Comparison of ENCODE assay signal across 8 cellular contexts in the genomic region with DNA sequence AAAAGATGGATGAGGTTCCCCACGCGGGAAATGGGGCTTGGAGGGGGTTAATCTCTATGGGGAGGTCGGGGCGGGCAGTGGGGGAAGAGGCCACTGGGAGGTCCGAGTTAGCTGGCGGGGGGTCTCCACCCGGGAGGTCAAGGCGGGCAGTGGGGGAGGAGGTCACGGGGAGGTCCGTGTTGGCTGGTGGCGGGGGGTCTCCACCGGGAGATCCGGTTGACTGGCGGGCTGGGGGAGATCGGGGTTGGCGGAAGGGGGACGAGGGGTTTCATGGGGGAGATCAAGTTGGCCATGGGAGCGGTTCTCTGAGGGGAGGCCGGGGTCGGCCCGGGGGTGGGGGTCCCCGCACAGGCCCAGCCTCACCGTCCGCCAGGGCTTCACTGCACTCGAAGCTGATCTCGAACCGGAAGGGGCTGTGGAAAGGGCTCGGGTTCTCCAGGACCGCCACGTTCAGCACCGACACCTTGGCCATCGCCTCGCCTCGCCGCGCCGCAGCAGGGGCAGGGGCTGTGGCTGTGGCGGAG.
DNase-seq lines count a peak whose midpoint lies in the region; TF ChIP-seq lines count a peak whose summit lies in the region.

No MANE protein-coding gene starts in this region.

- no peak for TF ChIP-seq CTCF in WI38 (IDR thresholded peaks at IDR 0.05; ENCODE audit: low read depth, low read length)

- no peaks in the 10 kb centered on the region for H3K9me3 Mint-ChIP-seq in stimulated activated naive CD8-positive, alpha-beta T cell treated with anti-CD3 and anti-CD28 coated beads, Interleukin-15, Interleukin-2, amounts not matched to agents 100 ng/mL and 50 ng/mL, for 24 hours

- H3K4me3 ChIP-seq in WI38 (ENCODE audit: low read depth, low read length) (peak overlapping the region; percentile 77), iPS-18a (ENCODE audit: low read length) (peak overlapping the region; percentile 78)

- peak overlapping the region; percentile 58 for H3K9ac ChIP-seq in iPS-18a (ENCODE audit: low read length)

- no peaks in the 10 kb centered on the region for H3K9me3 ChIP-seq in iPS-18a (ENCODE audit: control insufficient read depth, low read depth, low read length)

- peak overlapping the region; percentile 97 for H3K4me3 Mint-ChIP-seq in stimulated activated naive CD8-positive, alpha-beta T cell treated with anti-CD3 and anti-CD28 coated beads, Interleukin-15, Interleukin-2, amounts not matched to agents 100 ng/mL and 50 ng/mL, for 24 hours

- peaks cover 41% of the 10 kb centered on the region for H3K4me1 Mint-ChIP-seq in stimulated activated naive CD8-positive, alpha-beta T cell treated with anti-CD3 and anti-CD28 coated beads, Interleukin-15, Interleukin-2, amounts not matched to agents 100 ng/mL and 50 ng/mL, for 24 hours (ENCODE audit: low read depth)

- no peaks in the 10 kb centered on the region for H3K36me3 ChIP-seq in iPS-18a (ENCODE audit: control insufficient read depth, low read depth, low read length)

- H3K4me1 ChIP-seq in iPS-18a (ENCODE audit: control insufficient read depth, low read depth, low read length) = no peaks in the 10 kb centered on the region

- no peak overlapping the region for H3K27ac ChIP-seq in iPS-18a (ENCODE audit: low read length)

- DNase-seq in NCI-H82 (lab: John Stamatoyannopoulos, UW) (peak; percentile 57), NCI-H82 treated with DMSO at 0.1 percent for 48 hours (lab: John Stamatoyannopoulos, UW; ENCODE audit: unreplicated experiment) (no peak), DMS79 treated with DMSO at 0.1 percent for 48 hours (lab: John Stamatoyannopoulos, UW) (no peak), ACHN (no peak), SW 1271 (lab: John Stamatoyannopoulos, UW) (no peak)

- H3K36me3 Mint-ChIP-seq in stimulated activated naive CD8-positive, alpha-beta T cell treated with anti-CD3 and anti-CD28 coated beads, Interleukin-15, Interleukin-2, amounts not matched to agents 100 ng/mL and 50 ng/mL, for 24 hours (ENCODE audit: low read depth) = peaks cover 11% of the 10 kb centered on the region

- H3K27me3 Mint-ChIP-seq in stimulated activated naive CD8-positive, alpha-beta T cell treated with anti-CD3 and anti-CD28 coated beads, Interleukin-15, Interleukin-2, amounts not matched to agents 100 ng/mL and 50 ng/mL, for 24 hours = no peaks in the 10 kb centered on the region

- H3K27ac Mint-ChIP-seq in stimulated activated naive CD8-positive, alpha-beta T cell treated with anti-CD3 and anti-CD28 coated beads, Interleukin-15, Interleukin-2, amounts not matched to agents 100 ng/mL and 50 ng/mL, for 24 hours = peak overlapping the region; percentile 60

- no peaks in the 10 kb centered on the region for H3K27me3 ChIP-seq in iPS-18a (ENCODE audit: control insufficient read depth, insufficient read depth, low read length)

- in situ Hi-C loops in ACHN (cut with HindIII; ENCODE audit: low pct_ligation_motif_present, low pct_unique_long_range_greater_than_20kb, low sequenced_read_pairs) = no loop called here
